Comparison of ENCODE assay signal across 1 cellular context in the genomic region with DNA sequence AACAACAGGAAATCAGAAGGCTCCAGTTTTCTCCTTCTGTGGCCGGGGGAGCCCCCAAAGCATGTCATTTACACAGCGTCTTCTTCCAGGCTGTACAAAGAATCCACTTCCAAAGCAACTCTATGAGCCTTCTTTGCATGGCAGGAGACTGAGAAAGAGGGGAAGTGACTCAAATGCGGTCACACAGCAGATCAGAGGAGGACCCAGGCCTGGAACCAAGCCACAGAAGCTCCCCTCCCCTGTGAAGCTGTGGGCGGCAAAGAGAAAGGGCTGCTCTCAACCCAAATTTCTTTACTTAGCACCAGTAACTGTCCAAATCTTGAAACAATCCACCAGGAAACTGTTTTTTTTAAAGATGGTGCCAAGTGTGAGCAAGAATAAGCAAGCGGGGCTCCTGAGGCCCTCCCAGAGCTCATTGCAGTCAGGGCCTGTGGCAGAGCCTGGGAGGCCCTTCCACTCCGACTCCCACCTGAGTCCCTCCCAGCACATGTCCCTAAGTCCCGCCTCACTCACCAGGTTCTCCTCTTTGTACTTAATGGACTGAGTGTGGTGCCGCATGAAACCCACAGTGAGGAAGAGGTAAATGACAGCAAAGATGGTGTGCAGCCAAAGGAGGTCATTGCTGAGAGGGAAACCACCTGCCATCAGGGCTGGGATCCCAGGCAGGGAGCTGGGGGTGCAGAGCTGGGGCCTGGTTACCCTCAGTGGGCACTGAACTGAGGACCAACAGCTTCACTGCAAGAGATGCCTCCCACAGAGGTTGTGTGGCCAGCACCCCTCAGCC.
A peak's percentile ranks its signal among the peaks of the same experiment; 100 is the strongest.
TF ChIP-seq lines count a peak whose summit lies in the region.

No MANE protein-coding gene starts in this region.

TF ChIP-seq in GM12878, 131 proteins besides CTCF, POLR2A, EP300 and RAD21:
- TF ChIP-seq, protein P1, sequence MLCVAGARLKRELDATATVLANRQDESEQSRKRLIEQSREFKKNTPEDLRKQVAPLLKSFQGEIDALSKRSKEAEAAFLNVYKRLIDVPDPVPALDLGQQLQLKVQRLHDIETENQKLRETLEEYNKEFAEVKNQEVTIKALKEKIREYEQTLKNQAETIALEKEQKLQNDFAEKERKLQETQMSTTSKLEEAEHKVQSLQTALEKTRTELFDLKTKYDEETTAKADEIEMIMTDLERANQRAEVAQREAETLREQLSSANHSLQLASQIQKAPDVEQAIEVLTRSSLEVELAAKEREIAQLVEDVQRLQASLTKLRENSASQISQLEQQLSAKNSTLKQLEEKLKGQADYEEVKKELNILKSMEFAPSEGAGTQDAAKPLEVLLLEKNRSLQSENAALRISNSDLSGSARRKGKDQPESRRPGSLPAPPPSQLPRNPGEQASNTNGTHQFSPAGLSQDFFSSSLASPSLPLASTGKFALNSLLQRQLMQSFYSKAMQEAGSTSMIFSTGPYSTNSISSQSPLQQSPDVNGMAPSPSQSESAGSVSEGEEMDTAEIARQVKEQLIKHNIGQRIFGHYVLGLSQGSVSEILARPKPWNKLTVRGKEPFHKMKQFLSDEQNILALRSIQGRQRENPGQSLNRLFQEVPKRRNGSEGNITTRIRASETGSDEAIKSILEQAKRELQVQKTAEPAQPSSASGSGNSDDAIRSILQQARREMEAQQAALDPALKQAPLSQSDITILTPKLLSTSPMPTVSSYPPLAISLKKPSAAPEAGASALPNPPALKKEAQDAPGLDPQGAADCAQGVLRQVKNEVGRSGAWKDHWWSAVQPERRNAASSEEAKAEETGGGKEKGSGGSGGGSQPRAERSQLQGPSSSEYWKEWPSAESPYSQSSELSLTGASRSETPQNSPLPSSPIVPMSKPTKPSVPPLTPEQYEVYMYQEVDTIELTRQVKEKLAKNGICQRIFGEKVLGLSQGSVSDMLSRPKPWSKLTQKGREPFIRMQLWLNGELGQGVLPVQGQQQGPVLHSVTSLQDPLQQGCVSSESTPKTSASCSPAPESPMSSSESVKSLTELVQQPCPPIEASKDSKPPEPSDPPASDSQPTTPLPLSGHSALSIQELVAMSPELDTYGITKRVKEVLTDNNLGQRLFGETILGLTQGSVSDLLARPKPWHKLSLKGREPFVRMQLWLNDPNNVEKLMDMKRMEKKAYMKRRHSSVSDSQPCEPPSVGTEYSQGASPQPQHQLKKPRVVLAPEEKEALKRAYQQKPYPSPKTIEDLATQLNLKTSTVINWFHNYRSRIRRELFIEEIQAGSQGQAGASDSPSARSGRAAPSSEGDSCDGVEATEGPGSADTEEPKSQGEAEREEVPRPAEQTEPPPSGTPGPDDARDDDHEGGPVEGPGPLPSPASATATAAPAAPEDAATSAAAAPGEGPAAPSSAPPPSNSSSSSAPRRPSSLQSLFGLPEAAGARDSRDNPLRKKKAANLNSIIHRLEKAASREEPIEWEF (IDR thresholded peaks at IDR 0.05; ENCODE audit: insufficient replicate concordance, low read depth, low read length) = no peak
- no peak for TF ChIP-seq ZNF592 (IDR thresholded peaks at IDR 0.05)
- no peak for TF ChIP-seq PAX8 (IDR thresholded peaks at IDR 0.05)
- TF ChIP-seq SMAD1 (IDR thresholded peaks at IDR 0.05; ENCODE audit: low read depth, partially characterized antibody) = no peak
- TF ChIP-seq RB1 (IDR thresholded peaks at IDR 0.05; ENCODE audit: borderline replicate concordance) = no peak
- no peak for TF ChIP-seq CHD2 (IDR thresholded peaks at IDR 0.05; ENCODE audit: borderline replicate concordance, low read depth, low read length)
- TF ChIP-seq SMC3 (IDR thresholded peaks at IDR 0.05; ENCODE audit: borderline replicate concordance, low read length) = no peak
- TF ChIP-seq RCOR1 (conservative IDR thresholded peaks at IDR 0.05; ENCODE audit: low read depth, low read length) = no peak
- peak; percentile 12 to 30; a peak in 1 of 4 replicates for TF ChIP-seq BHLHE40 (IDR thresholded peaks at IDR 0.05; ENCODE audit: borderline replicate concordance in 1 of 2, low read depth in 2 of 2, low read length in 1 of 2)
- 0 out of 2 replicates have a peak, but pooled peaks have one; percentile 14 for TF ChIP-seq IKZF1 (conservative IDR thresholded peaks at IDR 0.05)
- TF ChIP-seq SPI1 (IDR thresholded peaks at IDR 0.05; ENCODE audit: borderline replicate concordance, insufficient read depth, low read depth, low read length) = peak; percentile 83
- peak; percentile 82 for TF ChIP-seq RUNX3 (IDR thresholded peaks at IDR 0.05; ENCODE audit: low read length)
- TF ChIP-seq YBX1 (IDR thresholded peaks at IDR 0.05) = no peak
- TF ChIP-seq ZNF384 (IDR thresholded peaks at IDR 0.05; ENCODE audit: borderline replicate concordance, low read depth, low read length) = no peak
- 0 out of 3 replicates have a peak, but pooled peaks of 1 of the 2 experiments have one; percentile 12 for TF ChIP-seq EGR1 (IDR thresholded peaks at IDR 0.05; ENCODE audit: borderline replicate concordance in 1 of 2, low read depth in 2 of 2, low read length in 2 of 2)
